Comparison of ENCODE assay signal across 25 cellular contexts in the genomic region with DNA sequence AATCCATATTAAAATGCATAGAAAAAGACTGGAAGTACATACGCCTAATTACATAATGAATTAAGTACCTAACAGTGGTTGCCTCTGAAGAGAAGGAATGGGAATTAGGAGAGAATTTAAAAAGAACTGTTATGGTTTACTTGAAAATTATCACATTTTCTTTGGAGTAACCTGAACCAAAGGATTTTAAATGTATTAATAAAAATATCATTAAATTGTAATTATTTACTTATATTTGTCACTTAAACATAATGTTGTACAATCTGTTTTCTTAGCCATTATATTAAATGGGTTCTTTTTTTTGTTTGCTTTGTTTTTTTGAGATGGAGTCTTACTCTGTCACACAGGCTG.
"Had no signal": no experiment of that assay in that cellular context is flagged by ENCODE, and none has a peak within 500 bp of the region (broad histone marks: within the 10 kb centered on the region; RNA-seq: fewer than 3 reads in every experiment).

No MANE protein-coding gene starts in this region.

- H3K9me3 ChIP-seq: ovary, psoas muscle, right lobe of liver, sigmoid colon, stomach, thoracic aorta, thyroid gland, tibial nerve, upper lobe of left lung, vagina had no signal

- DNase-seq: natural killer cell; occipital lobe; posterior cingulate gyrus; psoas muscle; right cardiac atrium; right lobe of liver; sigmoid colon; small intestine; stimulated activated CD4-positive, alpha-beta T cell treated with anti-CD3 and anti-CD28 coated beads, Interleukin-15, amount 100 ng/mL, for 24 hours; stimulated activated CD4-positive, alpha-beta T cell treated with anti-CD3 and anti-CD28 coated beads, Interleukin-2, amount 100 ng/mL, for 24 hours; stimulated activated CD4-positive, alpha-beta T cell treated with anti-CD3 and anti-CD28 coated beads, Interleukin-2, amount 100 ng/mL, for 48 hours; stimulated activated CD4-positive, alpha-beta T cell treated with anti-CD3 and anti-CD28 coated beads, Interleukin-4, amount 100 ng/mL, for 24 hours; stimulated activated naive B cell treated with anti-CD40 and anti-IgM and Interleukin-4, amounts not matched to agents 10 μg/mL and 1 μg/mL and 100 μg/mL, for 72 hours; stimulated activated naive CD4-positive, alpha-beta T cell treated with Interleukin-2 at 50 U/mL for 16 hours; stomach; thyroid gland; trophoblast cell; upper lobe of left lung had no signal

- H3K27me3 ChIP-seq: neural progenitor cell, ovary, right lobe of liver, sigmoid colon, stomach, thyroid gland, tibial nerve, upper lobe of left lung, vagina had no signal

- H3K27ac ChIP-seq: neural progenitor cell, parathyroid adenoma, psoas muscle, right lobe of liver, thyroid gland, vagina had no signal

- H2AFZ ChIP-seq: neural progenitor cell, parathyroid adenoma had no signal

- H3K79me2 ChIP-seq: parathyroid adenoma had no signal

- FAIRE-seq: small intestine had no signal

- ATAC-seq: natural killer cell; psoas muscle; right lobe of liver; stimulated activated effector memory CD8-positive, alpha-beta T cell treated with anti-CD3 and anti-CD28 coated beads, Interleukin-12 subunit alpha, Interleukin-12 subunit beta, amount 100 ng/mL, for 72 hours; stimulated activated naive B cell treated with anti-CD40 and anti-IgM and Interleukin-4, amounts not matched to agents 10 μg/mL and 1 μg/mL and 100 μg/mL, for 72 hours had no signal

- H3K4me3 ChIP-seq: neural progenitor cell, ovary, psoas muscle, right lobe of liver, sigmoid colon, stomach, thoracic aorta, thyroid gland, tibial nerve, upper lobe of left lung, vagina had no signal

- H3K36me3 ChIP-seq: neural progenitor cell, ovary, right lobe of liver, sigmoid colon, stomach, thoracic aorta, thyroid gland, tibial nerve, upper lobe of left lung, vagina had no signal

- H3K9ac ChIP-seq: neural progenitor cell, parathyroid adenoma had no signal

- H3K4me2 ChIP-seq: neural progenitor cell had no signal

- H3K4me1 ChIP-seq: parathyroid adenoma, psoas muscle, right lobe of liver, sigmoid colon, stomach, tibial nerve, upper lobe of left lung, vagina had no signal
